Comparison of ENCODE assay signal across 21 cellular contexts in the genomic region with DNA sequence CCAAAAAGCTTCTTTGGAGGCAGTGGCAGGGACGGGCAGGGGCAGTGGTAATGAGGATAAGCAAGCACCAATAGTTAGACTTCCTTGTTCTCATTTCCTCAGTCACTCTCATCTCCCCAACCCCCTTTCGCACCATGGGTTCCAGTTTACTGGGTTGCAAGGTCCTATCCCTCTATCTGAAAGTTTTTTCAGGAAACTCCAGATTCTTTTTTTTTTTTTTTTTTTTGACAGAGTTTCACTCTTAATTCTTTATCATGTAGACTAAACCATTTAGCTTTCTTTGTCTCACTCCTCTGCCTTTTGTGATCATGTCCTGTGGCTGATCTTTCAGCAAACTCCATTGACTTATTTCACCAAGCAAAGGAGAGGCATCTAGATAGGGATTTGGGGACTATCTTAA.
"Had no signal": no experiment of that assay in that cellular context is flagged by ENCODE, and none has a peak within 500 bp of the region (broad histone marks: within the 10 kb centered on the region; RNA-seq: fewer than 3 reads in every experiment).

No MANE protein-coding gene starts in this region.

- H3K9me3 ChIP-seq: pancreas, vagina had no signal

- H3K4me3 ChIP-seq: coronary artery, hepatocyte, pancreas, psoas muscle, right lobe of liver, tibial artery, upper lobe of left lung, vagina had no signal

- ATAC-seq: pancreas; psoas muscle; right lobe of liver; stimulated activated memory B cell treated with anti-CD40 and anti-IgM and Interleukin-4, amounts not matched to agents 10 μg/mL and 1 μg/mL and 100 μg/mL, for 72 hours had no signal

- H3K27ac ChIP-seq: coronary artery, hepatocyte, pancreas, psoas muscle, right lobe of liver, tibial artery, upper lobe of left lung, vagina had no signal

- H3K27me3 Mint-ChIP-seq: naive B cell; stimulated activated memory B cell treated with anti-CD40 and anti-IgM and Interleukin-4, amounts not matched to agents 10 μg/mL and 1 μg/mL and 100 μg/mL, for 72 hours; stimulated activated naive CD8-positive, alpha-beta T cell treated with anti-CD3 and anti-CD28 coated beads, Interleukin-15, Interleukin-2, amounts not matched to agents 100 ng/mL and 50 ng/mL, for 24 hours had no signal

- DNase-seq: effector CD4-positive, alpha-beta T cell; foreskin melanocyte; head of caudate nucleus; kidney glomerular epithelial cell; mesendoderm; naive B cell; occipital lobe; pancreas; psoas muscle; retina; right lobe of liver; stimulated activated CD4-positive, alpha-beta T cell treated with anti-CD3 and anti-CD28 coated beads, Interleukin-1b, Interleukin-23, amount 100 ng/mL, for 48 hours; stimulated activated CD4-positive, alpha-beta T cell treated with anti-CD3 and anti-CD28 coated beads, Interleukin-4, amount 100 ng/mL, for 24 hours; tibial artery; upper lobe of left lung had no signal

- H3K27me3 ChIP-seq: hepatocyte, pancreas, right lobe of liver, tibial artery, upper lobe of left lung, vagina had no signal

- H3K27ac Mint-ChIP-seq: naive B cell; nephron; stimulated activated memory B cell treated with anti-CD40 and anti-IgM and Interleukin-4, amounts not matched to agents 10 μg/mL and 1 μg/mL and 100 μg/mL, for 72 hours; stimulated activated naive CD8-positive, alpha-beta T cell treated with anti-CD3 and anti-CD28 coated beads, Interleukin-15, Interleukin-2, amounts not matched to agents 100 ng/mL and 50 ng/mL, for 24 hours had no signal

- H3K4me1 Mint-ChIP-seq: naive B cell; nephron; stimulated activated memory B cell treated with anti-CD40 and anti-IgM and Interleukin-4, amounts not matched to agents 10 μg/mL and 1 μg/mL and 100 μg/mL, for 72 hours had no signal

- H3K4me1 ChIP-seq: pancreas, psoas muscle, right lobe of liver, tibial artery, upper lobe of left lung, vagina had no signal

- H3K36me3 ChIP-seq: pancreas, right lobe of liver, upper lobe of left lung, vagina had no signal

- H3K4me3 Mint-ChIP-seq: naive B cell; nephron; stimulated activated memory B cell treated with anti-CD40 and anti-IgM and Interleukin-4, amounts not matched to agents 10 μg/mL and 1 μg/mL and 100 μg/mL, for 72 hours; stimulated activated naive CD8-positive, alpha-beta T cell treated with anti-CD3 and anti-CD28 coated beads, Interleukin-15, Interleukin-2, amounts not matched to agents 100 ng/mL and 50 ng/mL, for 24 hours had no signal
